Comparison of ENCODE assay signal across 8 cellular contexts in genomic region chr4:128574706-128575105, GRCh38.
DNase-seq lines count a peak whose midpoint lies in the region; ATAC-seq and TF ChIP-seq lines count a peak whose summit lies in the region.

No MANE protein-coding gene starts in this region.

- no peak overlapping the region for H3K4me3 Mint-ChIP-seq in endodermal cell

- H3K4me1 ChIP-seq in endodermal cell (ENCODE audit: control insufficient read depth, insufficient read depth, low read length) (no peaks in the 10 kb centered on the region), mucosa of descending colon (ENCODE audit: low read depth) (peaks cover 8% of the 10 kb centered on the region)

- H3K4me1 Mint-ChIP-seq in endodermal cell: peaks cover 20% of the 10 kb centered on the region

- H3K9me3 ChIP-seq in endodermal cell (ENCODE audit: control insufficient read depth, low read length): peaks cover 5% of the 10 kb centered on the region
- no peaks in the 10 kb centered on the region for H3K9me3 ChIP-seq in mucosa of descending colon

- no peaks in the 10 kb centered on the region for H3K27me3 Mint-ChIP-seq in endodermal cell (ENCODE audit: insufficient read depth)

- no peak overlapping the region for H3K27ac Mint-ChIP-seq in endodermal cell

- DNase-seq in activated gamma-delta T cell treated with Interleukin-2 at 50 U/mL for 16 hours: peak; percentile 57
- DNase-seq in activated gamma-delta T cell (lab: John Stamatoyannopoulos, UW): no peak
- DNase-seq in NCI-H1694 (lab: John Stamatoyannopoulos, UW): peak; percentile 58
- peak; percentile 49 to 51 for DNase-seq in activated CD4-positive, alpha-beta T cell treated with anti-CD3 and anti-CD28 coated beads, Interleukin-2, amount 50 U/mL, for 4 hours
- DNase-seq in endodermal cell: peak; percentile 92
- DNase-seq in mucosa of descending colon: peak in 2 of 3 donors; percentile 58 to 92
- peak; percentile 32 for DNase-seq in stimulated activated naive CD4-positive, alpha-beta T cell treated with Interleukin-2 at 50 U/mL for 16 hours (lab: John Stamatoyannopoulos, UW)

- WGBS in endodermal cell (ENCODE audit: insufficient coverage in 1 of 2, insufficient read length in 1 of 2), 2 experiments: 0 to 19% methylated on average over 1 to 3 of the region's 3 CpGs

- no peaks in the 10 kb centered on the region for H3K27me3 ChIP-seq in endodermal cell (ENCODE audit: control insufficient read depth, insufficient read depth, low read length, poor library complexity, severe bottlenecking)

- intact Hi-C loops in mucosa of descending colon (cut with DNase I, micrococcal nuclease): loop anchor here in 1 of 2 donors (10.0 kb wide), 1 partner anchor 240 kb away; no protein-coding TSS in a partner anchor

- H3K9ac ChIP-seq in endodermal cell (ENCODE audit: extremely low read depth, low read length, poor library complexity, severe bottlenecking): no peak overlapping the region

- no peak overlapping the region for H3K27ac ChIP-seq in endodermal cell (ENCODE audit: low read depth, low read length)

- peaks cover 4% of the 10 kb centered on the region for H3K9me3 Mint-ChIP-seq in endodermal cell

- ATAC-seq in HG02610 (IDR thresholded peaks at IDR 0.05; ENCODE audit: unreplicated experiment) (peak; percentile 90), mucosa of descending colon (peak; percentile 88)

- H3K4me3 ChIP-seq in endodermal cell (ENCODE audit: low read length): no peak overlapping the region
- H3K4me3 ChIP-seq in mucosa of descending colon: no peak overlapping the region

- no peaks in the 10 kb centered on the region for H3K36me3 Mint-ChIP-seq in endodermal cell (ENCODE audit: low read depth)

- TF ChIP-seq CTCF in endodermal cell (conservative IDR thresholded peaks at IDR 0.05): peak; percentile 97
- no peak for TF ChIP-seq CTCF in mucosa of descending colon (IDR thresholded peaks at IDR 0.05)

- H3K36me3 ChIP-seq in endodermal cell (ENCODE audit: control insufficient read depth, insufficient read depth, low read length): no peaks in the 10 kb centered on the region
- H3K36me3 ChIP-seq in mucosa of descending colon (ENCODE audit: low read depth): peaks cover 4% of the 10 kb centered on the region
